Comparison of ENCODE assay signal across 20 cellular contexts in genomic region chr17:81468111-81468764, GRCh38. TPM values are rescaled to one million over a fixed set of nuclear protein-coding genes. Genes with fewer than 3 reads are reported as not detected.
"Had no signal": no experiment of that assay in that cellular context is flagged by ENCODE, and none has a peak within 500 bp of the region (broad histone marks: within the 10 kb centered on the region; RNA-seq: fewer than 3 reads in every experiment).

No MANE protein-coding gene starts in this region.

- ATAC-seq: left lobe of liver; naive thymus-derived CD4-positive, alpha-beta T cell had no signal

- DNase-seq: activated B cell treated with CpG ODN at 0.5 μM for 24 hours; activated CD4-positive, alpha-beta T cell treated with anti-CD3 and anti-CD28 coated beads for 4 hours; activated CD4-positive, alpha-beta T cell treated with anti-CD3 and anti-CD28 coated beads, Interleukin-2, amount 50 U/mL, for 48 hours; activated naive CD4-positive, alpha-beta T cell treated with anti-CD3 and anti-CD28 coated beads for 36 hours; activated T-cell treated with anti-CD3 and anti-CD28 coated beads, Interleukin-2, amount 50 U/mL, for 48 hours; foreskin fibroblast; kidney; naive thymus-derived CD4-positive, alpha-beta T cell; ovary; stimulated activated CD4-positive, alpha-beta T cell treated with anti-CD3 and anti-CD28 coated beads, Interleukin-12 subunit alpha, Interleukin-12 subunit beta, amount 100 ng/mL, for 4 hours; stimulated activated naive CD8-positive, alpha-beta T cell treated with anti-CD3 and anti-CD28 coated beads, Interleukin-15, amount 100 ng/mL, for 72 hours; T1000; uterus had no signal

- H3K27ac ChIP-seq: cardiac muscle cell, neutrophil, ovary, prostate gland, suprapubic skin, tibial nerve, uterus had no signal

RNA-seq across cellular contexts. Expression of gene FSCN2, which starts 59.9 kb away (rescaled TPM):
- total RNA-seq: activated naive CD4-positive, alpha-beta T cell treated with anti-CD3 and anti-CD28 coated beads for 36 hours; epithelial cell of proximal tubule had no signal
- polyA plus RNA-seq: naive thymus-derived CD4-positive, alpha-beta T cell had no signal
